ENCODE assay signal across 8 cellular contexts in the genomic region with DNA sequence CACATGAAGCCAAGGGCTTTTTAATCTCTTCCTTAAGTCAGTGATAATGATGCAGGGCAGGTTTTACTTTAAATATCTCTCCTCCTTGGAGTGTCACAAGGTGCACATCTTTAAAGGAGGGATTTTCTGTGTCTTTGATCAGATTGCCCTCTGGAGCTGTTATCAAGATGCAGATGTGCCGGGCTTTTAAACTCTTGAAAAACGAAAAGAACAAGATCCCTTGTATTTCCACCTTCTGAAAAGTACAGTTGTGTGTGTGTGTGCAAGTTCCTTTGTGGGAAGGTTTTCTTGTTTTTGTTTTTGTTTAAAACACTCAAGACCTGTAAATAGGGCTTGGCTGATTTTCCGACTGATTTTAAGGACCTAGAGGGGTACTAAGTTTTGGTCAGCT. TPM values are rescaled to one million over a fixed set of nuclear protein-coding genes. Genes with fewer than 3 reads are reported as not detected.
A peak's percentile ranks its signal among the peaks of the same experiment; 100 is the strongest.
DNase-seq lines count a peak whose midpoint lies in the region; ATAC-seq and TF ChIP-seq lines count a peak whose summit lies in the region.

No MANE protein-coding gene starts in this region.

- no peak for TF ChIP-seq POLR2A in vagina (IDR thresholded peaks at IDR 0.05)

- H3K27me3 ChIP-seq in heart right ventricle (peaks cover 0 to 61% (median 5%) of the 10 kb centered on the region in 7 donors), vagina (no peaks in the 10 kb centered on the region)
- peaks cover 15 to 18% of the 10 kb centered on the region in 2 donors for H3K27me3 ChIP-seq in naive thymus-derived CD4-positive, alpha-beta T cell (ENCODE audit: control insufficient read depth in 2 of 2, insufficient read depth in 2 of 2, low read length in 2 of 2)

- H3K36me3 Mint-ChIP-seq in naive thymus-derived CD4-positive, alpha-beta T cell, result peaks cover 0 to 5% (median 3%) of the 10 kb centered on the region in 5 donors

- ATAC-seq in heart right ventricle (no peak), left cardiac atrium (no peak), GM19452 (IDR thresholded peaks at IDR 0.05; ENCODE audit: unreplicated experiment) (no peak)
- ATAC-seq in naive thymus-derived CD4-positive, alpha-beta T cell, result no peak

- H3K36me3 ChIP-seq in heart right ventricle (no peaks in the 10 kb centered on the region), vagina (no peaks in the 10 kb centered on the region)
- H3K36me3 ChIP-seq in naive thymus-derived CD4-positive, alpha-beta T cell (ENCODE audit: control insufficient read depth in 2 of 3, insufficient read depth in 3 of 3, low read length in 3 of 3), result no peaks in the 10 kb centered on the region

- intact Hi-C loops in heart right ventricle (cut with DNase I) (loop anchor here in 4 of 10 donors (5.0 to 10.0 kb wide), 2 partner anchors 227 to 235 kb away; no protein-coding TSS in a partner anchor), left cardiac atrium (cut with DNase I) (no loop called here), vagina (cut with DNase I) (no loop called here)
- intact Hi-C loops in naive thymus-derived CD4-positive, alpha-beta T cell (cut with micrococcal nuclease), result no loop called here

- peaks cover 0 to 29% (median 11%) of the 10 kb centered on the region in 9 donors for H3K4me1 ChIP-seq in heart right ventricle
- peaks cover 0 to 4% of the 10 kb centered on the region in 2 donors for H3K4me1 ChIP-seq in naive thymus-derived CD4-positive, alpha-beta T cell (ENCODE audit: control insufficient read depth in 2 of 2, insufficient read depth in 2 of 2, low read length in 2 of 2)
- H3K4me1 ChIP-seq in vagina, result peaks cover 28% of the 10 kb centered on the region

- peaks cover 0 to 21% (median 7%) of the 10 kb centered on the region in 11 donors for H3K9me3 Mint-ChIP-seq in naive thymus-derived CD4-positive, alpha-beta T cell

- DNase-seq in heart right ventricle (no peak), left cardiac atrium (no peak), coronary artery (ENCODE audit: low spot score) (no peak), vagina (ENCODE audit: extremely low spot score in 2 of 2) (no peak), cortex of kidney (lab: John Stamatoyannopoulos, UW) (no peak), HEK293T (ENCODE audit: extremely low spot score) (no peak)
- DNase-seq in naive thymus-derived CD4-positive, alpha-beta T cell, result no peak

- H3K4me3 ChIP-seq in heart right ventricle (peak overlapping the region in 9 of 10 donors; percentile 71 to 95 (median 82)), coronary artery (peak overlapping the region; percentile 90), vagina (peak overlapping the region; percentile 71 to 88)
- no peak overlapping the region for H3K4me3 ChIP-seq in naive thymus-derived CD4-positive, alpha-beta T cell (ENCODE audit: low read length)

- TF ChIP-seq CTCF in heart right ventricle (IDR thresholded peaks at IDR 0.05), result no peak
- no peak for TF ChIP-seq CTCF in coronary artery (IDR thresholded peaks at IDR 0.05)
- TF ChIP-seq CTCF in vagina (IDR thresholded peaks at IDR 0.05), result no peak

- CTCF ChIA-PET in naive thymus-derived CD4-positive, alpha-beta T cell (lab: Charles Lee), result no interaction called here
- CTCF ChIA-PET in HEK293T (lab: Yijun Ruan, JAX), result interaction anchor here (1.7 kb wide), 1 partner anchor 247 kb away, joined by 5 read pairs; no protein-coding TSS in a partner anchor

- no peak overlapping the region for H3K27ac Mint-ChIP-seq in naive thymus-derived CD4-positive, alpha-beta T cell

- peaks cover 8 to 21% (median 16%) of the 10 kb centered on the region in 7 donors for H3K4me1 Mint-ChIP-seq in naive thymus-derived CD4-positive, alpha-beta T cell

- peaks cover 0 to 13% (median 0%) of the 10 kb centered on the region in 11 donors for H3K9me3 ChIP-seq in heart right ventricle
- H3K9me3 ChIP-seq in naive thymus-derived CD4-positive, alpha-beta T cell (ENCODE audit: control insufficient read depth in 2 of 3, low read length in 3 of 3), result no peaks in the 10 kb centered on the region
- H3K9me3 ChIP-seq in vagina, result no peaks in the 10 kb centered on the region

- H3K27me3 Mint-ChIP-seq in naive thymus-derived CD4-positive, alpha-beta T cell, result peaks cover 64 to 68% (median 64%) of the 10 kb centered on the region in 5 donors

- peak overlapping the region in 8 of 10 donors; percentile 54 to 80 (median 70) for H3K4me3 Mint-ChIP-seq in naive thymus-derived CD4-positive, alpha-beta T cell

- 16 to 18% methylated on average over 3 of the region's 3 CpGs for WGBS in heart right ventricle, 2 donors

- peak overlapping the region in 8 of 10 donors; percentile 7 to 95 (median 93) for H3K27ac ChIP-seq in heart right ventricle
- H3K27ac ChIP-seq in coronary artery, result peak overlapping the region; percentile 94 to 95
- H3K27ac ChIP-seq in naive thymus-derived CD4-positive, alpha-beta T cell (ENCODE audit: low read depth, low read length), result no peak overlapping the region
- peak overlapping the region; percentile 86 for H3K27ac ChIP-seq in vagina

- POLR2A ChIA-PET in naive thymus-derived CD4-positive, alpha-beta T cell (lab: Charles Lee), result no interaction called here
- POLR2A ChIA-PET in HEK293T (lab: Yijun Ruan, JAX), result no interaction called here

TF ChIP-seq in HEK293T, 16 proteins besides CTCF, POLR2A, EP300 and RAD21:
- TF ChIP-seq FOXM1 (IDR thresholded peaks at IDR 0.05; ENCODE audit: borderline replicate concordance) (no peak), HDGF (IDR thresholded peaks at IDR 0.05; ENCODE audit: borderline replicate concordance) (no peak), NFRKB (IDR thresholded peaks at IDR 0.05) (no peak), ARNT (IDR thresholded peaks at IDR 0.05) (no peak), SUZ12 (IDR thresholded peaks at IDR 0.05) (no peak), L3MBTL2 (conservative IDR thresholded peaks at IDR 0.05) (no peak), BHLHE40 (IDR thresholded peaks at IDR 0.05; ENCODE audit: borderline replicate concordance) (no peak), FOXK2 (IDR thresholded peaks at IDR 0.05) (no peak), SP1 (IDR thresholded peaks at IDR 0.05) (no peak)

RNA-seq across cellular contexts. Expression of a gene that starts 1.6 kb away (rescaled TPM):
- total RNA-seq in heart right ventricle (10 to 100 TPM; 11.3 to 19.0 (median 15.5) TPM), left cardiac atrium (10 to 100 TPM; 16.7 to 17.7 TPM), vagina (13.0 TPM)
- polyA plus RNA-seq in heart right ventricle, result 1 to 10 TPM; 6.9 to 7.2 TPM
- total RNA-seq in naive thymus-derived CD4-positive, alpha-beta T cell, result not detected
- not detected for polyA plus RNA-seq in naive thymus-derived CD4-positive, alpha-beta T cell

Comparison
In these comparisons a context has a peak if more than half of its experiments do, and no peak if none do; other contexts are left out.
1. RNA of a gene that starts 1.6 kb away (total RNA-seq): 16.7 to 17.7 TPM in left cardiac atrium, 11.3 to 19.0 TPM in heart right ventricle and 13.0 TPM in vagina (single experiment); not detected in naive thymus-derived CD4-positive, alpha-beta T cell; every median in the first group is over 10 times any median in the second.